In the genomic region with DNA sequence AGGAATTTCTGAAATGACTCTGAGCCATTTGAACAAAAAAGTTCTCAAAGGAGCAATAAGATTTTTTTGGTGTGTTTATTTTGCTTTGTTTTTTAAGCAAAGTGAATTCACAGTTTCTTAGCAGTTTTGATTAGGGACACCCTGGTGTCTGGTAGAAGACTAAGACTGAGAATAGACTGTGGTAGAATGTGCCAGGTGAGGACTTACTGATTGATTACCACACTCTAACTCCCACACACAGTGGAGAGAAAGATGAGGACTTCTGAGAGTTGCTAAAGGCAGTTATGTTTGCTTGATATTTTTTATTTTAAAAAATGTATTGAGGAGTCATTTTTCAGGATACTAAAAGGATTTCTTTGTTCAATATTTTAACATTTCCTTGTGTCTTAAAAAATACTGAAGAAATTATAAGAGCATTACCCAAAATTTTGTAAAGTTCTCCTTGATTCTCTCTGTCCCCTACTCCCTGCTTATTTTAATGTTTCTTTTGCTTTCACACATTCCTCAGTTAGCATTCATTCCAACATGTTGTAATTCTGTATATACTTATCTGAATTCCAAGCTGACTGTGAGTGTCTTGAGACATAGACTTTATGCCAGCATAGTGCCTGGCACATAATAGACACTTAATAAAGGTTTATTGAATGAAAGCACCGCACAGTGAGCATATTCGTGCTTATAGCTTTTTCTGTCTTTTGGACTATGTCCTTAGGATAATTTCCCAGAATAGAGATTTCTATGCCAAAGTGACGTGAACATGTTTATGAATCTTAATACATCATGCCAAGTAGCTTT, we compare ENCODE assay signal across 11 cellular contexts.
DNase-seq lines count a peak whose midpoint lies in the region; ATAC-seq and TF ChIP-seq lines count a peak whose summit lies in the region.
"Had no signal": no experiment of that assay in that cellular context is flagged by ENCODE, and none has a peak within 500 bp of the region (broad histone marks: within the 10 kb centered on the region; RNA-seq: fewer than 3 reads in every experiment).

No MANE protein-coding gene starts in this region.

- peak overlapping the region; percentile 4 for H3K4me2 ChIP-seq in smooth muscle cell

- TF ChIP-seq CTCF in esophagus squamous epithelium (IDR thresholded peaks at IDR 0.05) (no peak), smooth muscle cell (IDR thresholded peaks at IDR 0.05; ENCODE audit: borderline replicate concordance, insufficient read depth, poor library complexity, severe bottlenecking) (no peak)

- TF ChIP-seq POLR2A in esophagus squamous epithelium (IDR thresholded peaks at IDR 0.05): no peak

- H3K36me3 ChIP-seq in esophagus squamous epithelium: peaks cover 0 to 14% (median 0%) of the 10 kb centered on the region in 3 donors
- no peaks in the 10 kb centered on the region for H3K36me3 ChIP-seq in smooth muscle cell (ENCODE audit: low read depth)

- WGBS in esophagus squamous epithelium, 2 donors: 37 to 52% methylated on average over 3 of the region's 3 CpGs
- WGBS in smooth muscle cell (ENCODE audit: low lambda C conversion rate): 92% methylated on average over 3 of the region's 3 CpGs

- H3K9me3 ChIP-seq in esophagus squamous epithelium: no peaks in the 10 kb centered on the region
- H3K9me3 ChIP-seq in smooth muscle cell (replicated peaks; ENCODE audit: low read depth): no peaks in the 10 kb centered on the region
- H3K9me3 ChIP-seq: Caco-2 had no signal

- H2AFZ ChIP-seq in smooth muscle cell (ENCODE audit: low read depth): no peak overlapping the region

- no peak for DNase-seq in esophagus squamous epithelium (lab: John Stamatoyannopoulos, UW)
- no peak for DNase-seq in smooth muscle cell (lab: John Stamatoyannopoulos, UW; ENCODE audit: unreplicated experiment)
- no peak for DNase-seq in hepatic stellate cell (ENCODE audit: low spot score)
- DNase-seq in cerebellar nuclear complex (lab: John Stamatoyannopoulos, UW): no peak
- DNase-seq in NCI-H1048 (lab: John Stamatoyannopoulos, UW): no peak
- DNase-seq: Caco-2, GOT3, Karpas-422, NCI-H2081 treated with DMSO at 0.1 percent for 48 hours had no signal

- no peak overlapping the region for H3K4me3 ChIP-seq in esophagus squamous epithelium
- H3K4me3 ChIP-seq in smooth muscle cell: no peak overlapping the region

- peaks cover 11% of the 10 kb centered on the region for H3K79me2 ChIP-seq in smooth muscle cell (ENCODE audit: low read depth)

- H3K4me1 ChIP-seq in esophagus squamous epithelium (peaks cover 11 to 79% (median 30%) of the 10 kb centered on the region in 3 donors), smooth muscle cell (ENCODE audit: low read depth) (peaks cover 7% of the 10 kb centered on the region)

- peaks cover 3% of the 10 kb centered on the region for H4K20me1 ChIP-seq in smooth muscle cell (ENCODE audit: low read depth)

- intact Hi-C loops in esophagus squamous epithelium (cut with DNase I): no loop called here

- no peak overlapping the region for H3K9ac ChIP-seq in smooth muscle cell (ENCODE audit: low read depth)

- H3K27me3 ChIP-seq in esophagus squamous epithelium (no peaks in the 10 kb centered on the region), smooth muscle cell (ENCODE audit: low read depth) (no peaks in the 10 kb centered on the region)

- H3F3A ChIP-seq in smooth muscle cell (ENCODE audit: low read depth): no peaks in the 10 kb centered on the region

- ATAC-seq in GM21786 (IDR thresholded peaks at IDR 0.05; ENCODE audit: unreplicated experiment): peak; percentile 53
- peak; percentile 65 for ATAC-seq in HG03378 (IDR thresholded peaks at IDR 0.05; ENCODE audit: unreplicated experiment)

- H3K27ac ChIP-seq in esophagus squamous epithelium (peak overlapping the region; percentile 60 to 80 (median 76)), smooth muscle cell (ENCODE audit: low read depth) (peak overlapping the region; percentile 58)
